Comparison of ENCODE assay signal across 8 cellular contexts in genomic region chr1:155254714-155255242, GRCh38. TPM values are rescaled to one million over a fixed set of nuclear protein-coding genes. Genes with fewer than 3 reads are reported as not detected.
DNase-seq lines count a peak whose midpoint lies in the region; ATAC-seq and TF ChIP-seq lines count a peak whose summit lies in the region.

No MANE protein-coding gene starts in this region.

- DNase-seq in C1 segment of cervical spinal cord (lab: John Stamatoyannopoulos, UW) (peak in 8 of 14 donors; percentile 43 to 66 (median 56)), mammary epithelial cell (no peak), lower leg skin (ENCODE audit: low spot score in 2 of 2) (no peak), tibial nerve (ENCODE audit: low spot score in 2 of 2) (no peak), NCI-H1930 (lab: John Stamatoyannopoulos, UW) (no peak), globus pallidus (ENCODE audit: low spot score) (no peak)

- H3K27ac ChIP-seq in HUES64 (ENCODE audit: low read depth, low read length) (no peak overlapping the region), mammary epithelial cell (ENCODE audit: insufficient read depth, low read depth, low read length) (no peak overlapping the region), tibial nerve (peak overlapping the region; percentile 93 to 99 (median 96))

- TF ChIP-seq POLR2A in lower leg skin (IDR thresholded peaks at IDR 0.05) (no peak), tibial nerve (IDR thresholded peaks at IDR 0.05) (no peak)

- H3K27me3 ChIP-seq in HUES64 (ENCODE audit: insufficient read depth, low read length) = no peaks in the 10 kb centered on the region
- no peaks in the 10 kb centered on the region for H3K27me3 ChIP-seq in mammary epithelial cell (ENCODE audit: insufficient read depth, low read length)
- H3K27me3 ChIP-seq in tibial nerve = no peaks in the 10 kb centered on the region

- H3K4me2 ChIP-seq in mammary epithelial cell (ENCODE audit: insufficient read depth, low read depth, low read length) = peak overlapping the region; percentile 98

- H3K9me3 ChIP-seq in HUES64 (ENCODE audit: insufficient read depth, low read depth, low read length) (no peaks in the 10 kb centered on the region), mammary epithelial cell (replicated peaks; ENCODE audit: insufficient read depth, low read length) (no peaks in the 10 kb centered on the region), tibial nerve (no peaks in the 10 kb centered on the region)

- no peaks in the 10 kb centered on the region for H4K20me1 ChIP-seq in mammary epithelial cell (ENCODE audit: insufficient read depth, low read length)

- TF ChIP-seq EP300 in tibial nerve (IDR thresholded peaks at IDR 0.05) = no peak

- TF ChIP-seq CTCF in mammary epithelial cell (conservative IDR thresholded peaks at IDR 0.05 in 1 of 2, IDR thresholded peaks at IDR 0.05 in 1 of 2; ENCODE audit: extremely low read depth in 1 of 2, insufficient read depth in 1 of 2, low read depth in 1 of 2, low read length in 2 of 2) = no peak
- TF ChIP-seq CTCF in lower leg skin (IDR thresholded peaks at IDR 0.05) = no peak
- peak in 1 of 5 experiments; percentile 9 for TF ChIP-seq CTCF in tibial nerve (IDR thresholded peaks at IDR 0.05)

- H3K4me3 ChIP-seq in HUES64 (ENCODE audit: low read length) = peak overlapping the region; percentile 79
- H3K4me3 ChIP-seq in mammary epithelial cell (replicated peaks in 1 of 3; ENCODE audit: insufficient read depth in 1 of 3, low read depth in 2 of 3, low read length in 3 of 3) = peak overlapping the region; percentile 75 to 95 (median 77)
- H3K4me3 ChIP-seq in lower leg skin (ENCODE audit: low read depth, poor library complexity, severe bottlenecking) = peak overlapping the region; percentile 51
- peak overlapping the region; percentile 69 to 95 (median 82) for H3K4me3 ChIP-seq in tibial nerve

- intact Hi-C loops in mammary epithelial cell (cut with micrococcal nuclease) (loop anchor here (5.0 kb wide), 1 partner anchor 248 kb away; no protein-coding TSS in a partner anchor), lower leg skin (cut with DNase I; ENCODE audit: low total_unique reads) (loop anchor here (5.0 kb wide), 1 partner anchor 68 kb away; the partner anchor contains the start of gene RUSC1)

- H3K79me2 ChIP-seq in mammary epithelial cell (ENCODE audit: insufficient read depth, low read length) = peaks cover 18% of the 10 kb centered on the region

- H3K9ac ChIP-seq in HUES64 (ENCODE audit: low read depth, low read length) = peak overlapping the region; percentile 23
- peak overlapping the region; percentile 58 for H3K9ac ChIP-seq in mammary epithelial cell (ENCODE audit: insufficient read depth, low read length)

- CTCF ChIA-PET in mammary epithelial cell (lab: Charles Lee; ENCODE audit: low non-redundant PET) = no interaction called here

- H3K4me1 ChIP-seq in HUES64 (ENCODE audit: insufficient read depth, low read length) (peaks cover 12% of the 10 kb centered on the region; the same call in 1 of the 2 replicates), mammary epithelial cell (ENCODE audit: insufficient read depth, low read length) (peaks cover 32% of the 10 kb centered on the region), tibial nerve (peaks cover 0 to 55% (median 32%) of the 10 kb centered on the region in 4 donors)

- BruUV-seq in mammary epithelial cell (replicated peaks; lab: Mats Ljungman, UMichigan) = TSS peak; percentile 38

- no peak for ATAC-seq in HG03196 (IDR thresholded peaks at IDR 0.05; ENCODE audit: unreplicated experiment)

- dilution Hi-C loops in mammary epithelial cell (cut with HindIII; ENCODE audit: low sequenced_read_pairs) = no loop called here

- WGBS in HUES64 = 11% methylated on average over 35 of the region's 35 CpGs
- 0% methylated on average over 3 of the region's 35 CpGs for WGBS in mammary epithelial cell (ENCODE audit: low coverage, missing lambda C conversion rate)
- WGBS in lower leg skin, 2 donors = 1 to 4% methylated on average over 17 to 34 of the region's 35 CpGs
- 0 to 1% methylated on average over 18 to 27 of the region's 35 CpGs for WGBS in tibial nerve, 2 donors

- in situ Hi-C loops in mammary epithelial cell (cut with MboI; ENCODE audit: low sequenced_read_pairs in 2 of 2) = no loop called here

- H3K36me3 ChIP-seq in HUES64 (ENCODE audit: insufficient read depth, low read length) (peaks cover 21% of the 10 kb centered on the region), mammary epithelial cell (ENCODE audit: insufficient read depth, low read length) (no peaks in the 10 kb centered on the region), tibial nerve (peaks cover 0 to 31% (median 4%) of the 10 kb centered on the region in 3 donors)

- peak overlapping the region; percentile 94 for H2AFZ ChIP-seq in mammary epithelial cell (ENCODE audit: low read depth, low read length)

RNA-seq across cellular contexts. Expression of gene ENTREP3, which starts 0.5 kb away (rescaled TPM):
- polyA plus RNA-seq in HUES64 (2013, experiment 1 of 2) = 33.7 TPM
- polyA plus RNA-seq in HUES64 (2013, experiment 2 of 2) = 40.1 TPM
- total RNA-seq in mammary epithelial cell (10 to 100 TPM; 10.0 to 66.1 TPM), lower leg skin (10 to 100 TPM in 3 of 4 donors, 1 to 10 TPM in 1; 9.6 to 26.0 (median 18.7) TPM), tibial nerve (10 to 100 TPM; 22.7 to 42.0 (median 26.6) TPM)
- 18.4 TPM for polyA plus RNA-seq in mammary epithelial cell
- 73.9 TPM for polyA minus RNA-seq in mammary epithelial cell

RNA-seq across cellular contexts. Expression of gene SCAMP3, which starts 7.4 kb away (rescaled TPM):
- 51.0 TPM for polyA plus RNA-seq in HUES64 (2013, experiment 1 of 2)
- 54.1 TPM for polyA plus RNA-seq in HUES64 (2013, experiment 2 of 2)
- total RNA-seq in mammary epithelial cell = 10 to 100 TPM; 36.7 to 57.7 TPM
- polyA plus RNA-seq in mammary epithelial cell = 90.5 TPM
- 75.5 TPM for polyA minus RNA-seq in mammary epithelial cell
- 10 to 100 TPM; 67.8 to 96.9 (median 87.6) TPM for total RNA-seq in lower leg skin
- 10 to 100 TPM; 54.5 to 91.1 (median 65.2) TPM for total RNA-seq in tibial nerve

RNA-seq across cellular contexts. Expression of gene CLK2, which starts 18.5 kb away (rescaled TPM):
- polyA plus RNA-seq in HUES64 (2013, experiment 1 of 2) = 54.0 TPM
- 50.2 TPM for polyA plus RNA-seq in HUES64 (2013, experiment 2 of 2)
- total RNA-seq in mammary epithelial cell = 10 to 100 TPM; 21.5 to 41.5 TPM
- polyA plus RNA-seq in mammary epithelial cell = 36.1 TPM
- polyA minus RNA-seq in mammary epithelial cell = 93.7 TPM
- 10 to 100 TPM; 24.6 to 55.8 (median 38.0) TPM for total RNA-seq in lower leg skin
- total RNA-seq in tibial nerve = 10 to 100 TPM; 41.0 to 70.6 (median 52.3) TPM

RNA-seq across cellular contexts. Expression of gene HCN3, which starts 22.5 kb away (rescaled TPM):
- 2.7 TPM for polyA plus RNA-seq in HUES64 (2013, experiment 1 of 2)
- 4.3 TPM for polyA plus RNA-seq in HUES64 (2013, experiment 2 of 2)
- 1 to 10 TPM; 1.3 to 4.8 TPM for total RNA-seq in mammary epithelial cell
- 3.0 TPM for polyA plus RNA-seq in mammary epithelial cell
- polyA minus RNA-seq in mammary epithelial cell = 10.3 TPM
- 1 to 10 TPM; 5.4 to 8.5 (median 6.4) TPM for total RNA-seq in lower leg skin
- total RNA-seq in tibial nerve = 1 to 10 TPM; 1.7 to 2.7 (median 2.4) TPM

RNA-seq across cellular contexts. Expression of gene MTX1, which starts 46.3 kb away (rescaled TPM):
- 39.9 TPM for polyA plus RNA-seq in HUES64 (2013, experiment 1 of 2)
- 41.0 TPM for polyA plus RNA-seq in HUES64 (2013, experiment 2 of 2)
- total RNA-seq in mammary epithelial cell = 10 to 100 TPM; 34.2 to 49.3 TPM
- 82.0 TPM for polyA plus RNA-seq in mammary epithelial cell
- 31.0 TPM for polyA minus RNA-seq in mammary epithelial cell
- 10 to 100 TPM; 20.5 to 54.8 (median 40.8) TPM for total RNA-seq in lower leg skin
- total RNA-seq in tibial nerve = 10 to 100 TPM; 30.1 to 50.7 (median 35.3) TPM

Comparison
In these comparisons a context has a peak if more than half of its experiments do, and no peak if none do; other contexts are left out.
1. DNase-seq: peak in C1 segment of cervical spinal cord (8 of 14); none in mammary epithelial cell (single experiment), lower leg skin (0 of 2), tibial nerve (0 of 2), NCI-H1930 (0 of 2) and globus pallidus (single experiment).
2. H3K27ac ChIP-seq: peak in tibial nerve (4 of 4); none in HUES64 (single experiment) and mammary epithelial cell (single experiment).
3. Peak in every context shown above with its lines, with median percentiles within 50 percentile points of each other: H3K4me3 ChIP-seq.